ENCODE assay signal across 14 cellular contexts in the genomic region with DNA sequence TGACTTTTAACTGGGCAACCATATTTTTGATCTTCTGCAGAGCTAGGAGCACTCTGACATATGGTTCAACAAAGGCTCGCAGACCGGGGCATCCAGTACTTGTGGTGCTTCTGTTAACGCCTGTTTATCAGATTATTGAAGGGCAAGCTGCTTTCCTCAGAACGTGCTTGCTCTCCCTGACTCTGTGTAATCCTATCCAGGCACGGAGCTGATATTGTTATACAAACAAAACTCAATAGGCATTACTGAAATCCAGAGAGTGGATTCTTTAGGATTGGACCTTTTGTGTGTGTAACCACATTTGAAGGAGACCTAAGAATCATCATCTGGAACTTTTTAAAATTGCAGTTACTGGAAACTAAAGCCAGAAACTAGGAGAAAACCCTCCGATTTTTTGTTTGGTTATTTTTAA.
DNase-seq lines count a peak whose midpoint lies in the region; TF ChIP-seq lines count a peak whose summit lies in the region.
"Had no signal": no experiment of that assay in that cellular context is flagged by ENCODE, and none has a peak within 500 bp of the region (broad histone marks: within the 10 kb centered on the region; RNA-seq: fewer than 3 reads in every experiment).

No MANE protein-coding gene starts in this region.

- H3K27me3 Mint-ChIP-seq in type B pancreatic cell, result no peaks in the 10 kb centered on the region
- H3K27me3 Mint-ChIP-seq: central memory CD8-positive, alpha-beta T cell; IgD-negative memory B cell had no signal

- TF ChIP-seq CTCF in ascending aorta (IDR thresholded peaks at IDR 0.05), result no peak
- TF ChIP-seq CTCF in liver (IDR thresholded peaks at IDR 0.05; ENCODE audit: low read depth, low read length, missing input control), result no peak
- TF ChIP-seq CTCF in type B pancreatic cell (conservative IDR thresholded peaks at IDR 0.05), result no peak

- peak overlapping the region; percentile 6 for H3K27ac Mint-ChIP-seq in type B pancreatic cell

- no peaks in the 10 kb centered on the region for H3K36me3 Mint-ChIP-seq in type B pancreatic cell
- H3K36me3 Mint-ChIP-seq: IgD-negative memory B cell had no signal

- H3K9me3 Mint-ChIP-seq in type B pancreatic cell, result no peaks in the 10 kb centered on the region
- H3K9me3 Mint-ChIP-seq: central memory CD8-positive, alpha-beta T cell had no signal

- peak overlapping the region; percentile 43 to 50 for H3K27ac ChIP-seq in ascending aorta
- H3K27ac ChIP-seq in liver (ENCODE audit: low read depth in 1 of 2, low read length in 2 of 2), result peak overlapping the region; percentile 17 to 54
- H3K27ac ChIP-seq: A549 had no signal

- DNase-seq in NCI-H1417 (lab: John Stamatoyannopoulos, UW) (peak; percentile 3 to 56 (median 19)), NCI-H1417 treated with DMSO at 0.1 percent for 48 hours (lab: John Stamatoyannopoulos, UW) (no peak), ascending aorta (ENCODE audit: low spot score in 2 of 2) (no peak), type B pancreatic cell (ENCODE audit: extremely low spot score, unreplicated experiment) (no peak), RKO (ENCODE audit: low spot score) (no peak), T-helper 1 cell (no peak), kidney glomerular epithelial cell (lab: John Stamatoyannopoulos, UW) (no peak)
- DNase-seq: activated CD4-positive, alpha-beta T cell treated with anti-CD3 and anti-CD28 coated beads, Interleukin-2, amount 50 U/mL, for 48 hours; RPMI8226; stimulated activated CD4-positive, alpha-beta T cell treated with anti-CD3 and anti-CD28 coated beads, Interleukin-4, amount 100 ng/mL, for 1 hour had no signal

- H3K4me3 Mint-ChIP-seq in type B pancreatic cell, result peak overlapping the region; percentile 66
- H3K4me3 Mint-ChIP-seq: central memory CD8-positive, alpha-beta T cell; IgD-negative memory B cell had no signal

- H3K36me3 ChIP-seq in ascending aorta, result no peaks in the 10 kb centered on the region
- H3K36me3 ChIP-seq in liver (ENCODE audit: control insufficient read depth in 4 of 4, insufficient read depth in 3 of 4, low read depth in 1 of 4, low read length in 3 of 4), result no peaks in the 10 kb centered on the region

- intact Hi-C loops in ascending aorta (cut with DNase I), result no loop called here

- peaks cover 58% of the 10 kb centered on the region for H3K4me1 Mint-ChIP-seq in type B pancreatic cell (ENCODE audit: unreplicated experiment)
- H3K4me1 Mint-ChIP-seq: central memory CD8-positive, alpha-beta T cell; IgD-negative memory B cell had no signal

- H3K4me1 ChIP-seq in ascending aorta, result peaks cover 22 to 78% of the 10 kb centered on the region in 2 donors
- peaks cover 9 to 33% (median 24%) of the 10 kb centered on the region in 4 donors for H3K4me1 ChIP-seq in liver (ENCODE audit: control insufficient read depth in 4 of 4, insufficient read depth in 4 of 4, low read length in 3 of 4)
- H3K4me1 ChIP-seq: A549 had no signal

- no peaks in the 10 kb centered on the region for H3K9me3 ChIP-seq in ascending aorta
- no peaks in the 10 kb centered on the region for H3K9me3 ChIP-seq in liver (ENCODE audit: control insufficient read depth in 4 of 4, low read length in 3 of 4)
- H3K9me3 ChIP-seq: A549 had no signal

- no peak for TF ChIP-seq RAD21 in liver (IDR thresholded peaks at IDR 0.05)

- H3K27me3 ChIP-seq in ascending aorta (no peaks in the 10 kb centered on the region), liver (ENCODE audit: control insufficient read depth in 4 of 4, insufficient read depth in 4 of 4, low read length in 3 of 4) (no peaks in the 10 kb centered on the region)

- WGBS in liver, result 47% methylated on average over 6 of the region's 6 CpGs

- H3K4me3 ChIP-seq in ascending aorta (peak overlapping the region in 1 of 2 donors; percentile 0), liver (ENCODE audit: low read depth in 1 of 3, low read length in 3 of 3) (no peak overlapping the region)
- H3K4me3 ChIP-seq: A549 had no signal

- H3K9ac ChIP-seq in liver (ENCODE audit: low read depth in 1 of 2, low read length in 2 of 2), result no peak overlapping the region

TF ChIP-seq in liver, 16 proteins besides CTCF, POLR2A, EP300 and RAD21:
- no peak for TF ChIP-seq HNF4A (conservative IDR thresholded peaks at IDR 0.05)
- TF ChIP-seq, protein P1, sequence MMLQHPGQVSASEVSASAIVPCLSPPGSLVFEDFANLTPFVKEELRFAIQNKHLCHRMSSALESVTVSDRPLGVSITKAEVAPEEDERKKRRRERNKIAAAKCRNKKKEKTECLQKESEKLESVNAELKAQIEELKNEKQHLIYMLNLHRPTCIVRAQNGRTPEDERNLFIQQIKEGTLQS (IDR thresholded peaks at IDR 0.05), result no peak
- TF ChIP-seq FOXA1 (IDR thresholded peaks at IDR 0.05), result no peak
- TF ChIP-seq SP1 (IDR thresholded peaks at IDR 0.05), result no peak
- no peak for TF ChIP-seq TAF1 (conservative IDR thresholded peaks at IDR 0.05)
- TF ChIP-seq, protein P2, sequence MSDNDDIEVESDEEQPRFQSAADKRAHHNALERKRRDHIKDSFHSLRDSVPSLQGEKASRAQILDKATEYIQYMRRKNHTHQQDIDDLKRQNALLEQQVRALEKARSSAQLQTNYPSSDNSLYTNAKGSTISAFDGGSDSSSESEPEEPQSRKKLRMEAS (IDR thresholded peaks at IDR 0.05), result no peak
- TF ChIP-seq JUND (IDR thresholded peaks at IDR 0.05), result no peak
- TF ChIP-seq, protein P3, sequence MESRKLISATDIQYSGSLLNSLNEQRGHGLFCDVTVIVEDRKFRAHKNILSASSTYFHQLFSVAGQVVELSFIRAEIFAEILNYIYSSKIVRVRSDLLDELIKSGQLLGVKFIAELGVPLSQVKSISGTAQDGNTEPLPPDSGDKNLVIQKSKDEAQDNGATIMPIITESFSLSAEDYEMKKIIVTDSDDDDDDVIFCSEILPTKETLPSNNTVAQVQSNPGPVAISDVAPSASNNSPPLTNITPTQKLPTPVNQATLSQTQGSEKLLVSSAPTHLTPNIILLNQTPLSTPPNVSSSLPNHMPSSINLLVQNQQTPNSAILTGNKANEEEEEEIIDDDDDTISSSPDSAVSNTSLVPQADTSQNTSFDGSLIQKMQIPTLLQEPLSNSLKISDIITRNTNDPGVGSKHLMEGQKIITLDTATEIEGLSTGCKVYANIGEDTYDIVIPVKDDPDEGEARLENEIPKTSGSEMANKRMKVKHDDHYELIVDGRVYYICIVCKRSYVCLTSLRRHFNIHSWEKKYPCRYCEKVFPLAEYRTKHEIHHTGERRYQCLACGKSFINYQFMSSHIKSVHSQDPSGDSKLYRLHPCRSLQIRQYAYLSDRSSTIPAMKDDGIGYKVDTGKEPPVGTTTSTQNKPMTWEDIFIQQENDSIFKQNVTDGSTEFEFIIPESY (IDR thresholded peaks at IDR 0.05), result no peak
- no peak for TF ChIP-seq YY1 (IDR thresholded peaks at IDR 0.05)
- no peak for TF ChIP-seq EGR1 (IDR thresholded peaks at IDR 0.05; ENCODE audit: low read depth in 2 of 2)

Comparison
In these comparisons a context has a peak if more than half of its experiments do, and no peak if none do; other contexts are left out.
1. DNase-seq: peak in NCI-H1417 (3 of 3); none in NCI-H1417 treated with DMSO at 0.1 percent for 48 hours (single experiment), ascending aorta (0 of 2), type B pancreatic cell (single experiment), RKO (single experiment), T-helper 1 cell (0 of 5) and kidney glomerular epithelial cell (single experiment).